ENCODE assay signal across 15 cellular contexts in the genomic region with DNA sequence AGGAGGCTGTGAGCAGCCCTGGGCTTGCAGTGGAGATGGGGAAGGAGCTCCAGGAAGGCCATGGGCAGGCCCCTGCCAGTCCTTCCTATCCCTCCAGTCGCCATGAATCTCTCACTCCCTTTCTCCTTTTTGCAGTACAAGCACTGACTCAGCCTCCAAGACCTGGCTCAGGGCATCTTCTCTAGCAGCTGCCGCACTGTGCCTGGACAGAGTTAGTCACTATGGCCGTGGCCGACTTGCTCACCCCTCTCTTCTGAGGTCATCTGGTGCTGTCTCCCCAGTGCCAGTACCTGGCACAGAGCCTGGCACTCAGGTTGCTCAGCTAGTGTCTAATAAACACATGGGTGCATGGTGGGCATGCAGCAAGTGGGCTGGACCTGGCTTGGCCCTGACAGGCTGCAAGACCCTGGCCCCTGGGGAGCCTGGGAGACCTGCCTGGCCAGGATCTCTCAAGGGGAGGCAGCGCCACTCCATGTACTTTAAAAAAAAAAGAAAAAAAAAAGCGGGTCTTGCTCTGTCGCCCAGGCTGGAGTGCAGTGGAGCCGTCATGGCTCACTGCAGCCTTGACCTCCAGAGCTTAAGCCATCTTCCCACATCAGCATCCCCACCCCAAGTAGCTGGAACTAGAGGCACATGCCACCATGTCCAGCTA. TPM values are rescaled to one million over a fixed set of nuclear protein-coding genes. Genes with fewer than 3 reads are reported as not detected.
DNase-seq lines count a peak whose midpoint lies in the region; ATAC-seq and TF ChIP-seq lines count a peak whose summit lies in the region.
"Had no signal": no experiment of that assay in that cellular context is flagged by ENCODE, and none has a peak within 500 bp of the region (broad histone marks: within the 10 kb centered on the region; RNA-seq: fewer than 3 reads in every experiment).

No MANE protein-coding gene starts in this region.

- H3K27ac ChIP-seq in CD4-positive, CD25-positive, alpha-beta regulatory T cell (ENCODE audit: insufficient read depth, low read length, poor library complexity, severe bottlenecking), result no peak overlapping the region
- H3K27ac ChIP-seq: C4-2B, WERI-Rb-1 had no signal

- peaks cover 15% of the 10 kb centered on the region for H3K4me1 ChIP-seq in CD4-positive, CD25-positive, alpha-beta regulatory T cell (ENCODE audit: control insufficient read depth, insufficient read depth, low read length, poor library complexity, severe bottlenecking)

- no peak overlapping the region for H3K4me3 ChIP-seq in CD4-positive, CD25-positive, alpha-beta regulatory T cell (ENCODE audit: low read depth, low read length)
- H3K4me3 ChIP-seq: mucosa of descending colon had no signal

- peak overlapping the region in 2 of 3 donors; percentile 64 to 72 for H3K27ac Mint-ChIP-seq in CD4-positive, CD25-positive, alpha-beta regulatory T cell
- H3K27ac Mint-ChIP-seq in brain, result peak overlapping the region in 4 of 5 experiments; percentile 14 to 77 (median 40)

- no peak for DNase-seq in CD4-positive, CD25-positive, alpha-beta regulatory T cell
- DNase-seq in HT1080 (ENCODE audit: low read depth) (peak; percentile 31), omental fat pad (ENCODE audit: low spot score) (no peak), cerebellum (ENCODE audit: low spot score) (no peak), NCI-H1092 treated with DMSO at 0.1 percent for 48 hours (lab: John Stamatoyannopoulos, UW) (no peak)
- DNase-seq: activated CD8-positive, alpha-beta memory T cell treated with anti-CD3 and anti-CD28 coated beads, Interleukin-2, amount 50 U/mL, for 48 hours; GDM1; mucosa of descending colon; NCI-H2171; stimulated activated CD4-positive, alpha-beta T cell treated with anti-CD3 and anti-CD28 coated beads, Interleukin-2, amount 100 ng/mL, for 48 hours; WERI-Rb-1 had no signal

- no peaks in the 10 kb centered on the region for H3K36me3 ChIP-seq in CD4-positive, CD25-positive, alpha-beta regulatory T cell (ENCODE audit: control insufficient read depth, insufficient read depth, low read length)
- H3K36me3 ChIP-seq: WERI-Rb-1 had no signal

- no peak overlapping the region for H3K4me3 Mint-ChIP-seq in CD4-positive, CD25-positive, alpha-beta regulatory T cell
- H3K4me3 Mint-ChIP-seq in brain, result peak overlapping the region in 1 of 5 experiments; percentile 2

- no peak for ATAC-seq in CD4-positive, CD25-positive, alpha-beta regulatory T cell (ENCODE audit: low read depth in 2 of 2)
- ATAC-seq in omental fat pad (ENCODE audit: low FRiP score) (peak; percentile 34), GM21526 (IDR thresholded peaks at IDR 0.05; ENCODE audit: low FRiP score, unreplicated experiment) (no peak), HG03354 (IDR thresholded peaks at IDR 0.05; ENCODE audit: poor library complexity, severe bottlenecking, unreplicated experiment) (no peak)
- ATAC-seq: mucosa of descending colon had no signal

- peaks cover 0 to 48% (median 14%) of the 10 kb centered on the region in 4 donors for H3K4me1 Mint-ChIP-seq in CD4-positive, CD25-positive, alpha-beta regulatory T cell
- peaks cover 57% of the 10 kb centered on the region for H3K4me1 Mint-ChIP-seq in brain

- no peaks in the 10 kb centered on the region for H3K9me3 Mint-ChIP-seq in CD4-positive, CD25-positive, alpha-beta regulatory T cell
- peaks cover 0 to 5% (median 0%) of the 10 kb centered on the region in 5 experiments for H3K9me3 Mint-ChIP-seq in brain

- TF ChIP-seq CTCF in brain (conservative IDR thresholded peaks at IDR 0.05) (no peak), omental fat pad (IDR thresholded peaks at IDR 0.05) (no peak)

- no peaks in the 10 kb centered on the region for H3K36me3 Mint-ChIP-seq in CD4-positive, CD25-positive, alpha-beta regulatory T cell
- no peaks in the 10 kb centered on the region for H3K36me3 Mint-ChIP-seq in brain

- no peaks in the 10 kb centered on the region for H3K27me3 Mint-ChIP-seq in CD4-positive, CD25-positive, alpha-beta regulatory T cell
- H3K27me3 Mint-ChIP-seq in brain, result peaks cover 3% of the 10 kb centered on the region

- H3K27me3 ChIP-seq in CD4-positive, CD25-positive, alpha-beta regulatory T cell (ENCODE audit: control insufficient read depth, insufficient read depth, low read length), result no peaks in the 10 kb centered on the region

- H3K9me3 ChIP-seq in CD4-positive, CD25-positive, alpha-beta regulatory T cell (ENCODE audit: control insufficient read depth in 2 of 2, low read length in 2 of 2), result no peaks in the 10 kb centered on the region
- H3K9me3 ChIP-seq: mucosa of descending colon had no signal

RNA-seq across cellular contexts. Expression of a gene that starts 29.3 kb away (rescaled TPM):
- 23.3 TPM for total RNA-seq in CD4-positive, CD25-positive, alpha-beta regulatory T cell
- polyA plus RNA-seq in CD4-positive, CD25-positive, alpha-beta regulatory T cell, result 1 to 10 TPM; 1.3 to 3.1 (median 2.2) TPM
- total RNA-seq in HT1080 (2014; rRNA removed; shearing (Covaris generic)), result 11.2 and 15.4 TPM in 2 replicates
- 13.6 and 14.0 TPM in 2 replicates for polyA plus RNA-seq in HT1080 (2015; cell fraction: cytosol; rRNA removed)
- polyA plus RNA-seq in HT1080 (2015; cell fraction: nucleus; rRNA removed), result 34.9 and 36.1 TPM in 2 replicates
- polyA plus RNA-seq in brain (ENCODE audit: insufficient read depth, low read depth, low replicate concordance), result 32.9 TPM
- total RNA-seq in omental fat pad (10 to 100 TPM; 19.7 to 40.4 (median 26.9) TPM), cerebellum (51.0 TPM)

RNA-seq across cellular contexts. Expression of a gene that starts 41.4 kb away (rescaled TPM):
- total RNA-seq in CD4-positive, CD25-positive, alpha-beta regulatory T cell, result 31.9 TPM
- 10 to 100 TPM; 30.2 to 44.4 (median 37.6) TPM for polyA plus RNA-seq in CD4-positive, CD25-positive, alpha-beta regulatory T cell
- total RNA-seq in HT1080 (2014; rRNA removed; shearing (Covaris generic)), result 9.3 and 9.5 TPM in 2 replicates
- polyA plus RNA-seq in HT1080 (2015; cell fraction: cytosol; rRNA removed), result 7.0 and 7.9 TPM in 2 replicates
- polyA plus RNA-seq in HT1080 (2015; cell fraction: nucleus; rRNA removed), result 2.6 and 4.1 TPM in 2 replicates
- polyA plus RNA-seq in brain (ENCODE audit: insufficient read depth, low read depth, low replicate concordance), result 20.7 TPM
- 10 to 100 TPM in 2 of 4 donors, 1 to 10 TPM in 2; 6.6 to 15.3 (median 10.3) TPM for total RNA-seq in omental fat pad
- total RNA-seq in cerebellum, result 13.2 TPM

RNA-seq across cellular contexts. Expression of a gene that starts 55.4 kb away (rescaled TPM):
- total RNA-seq in CD4-positive, CD25-positive, alpha-beta regulatory T cell, result 16.4 TPM
- 1 to 10 TPM in 1 of 4 donors, under 1 TPM in 3; 0.68 to 1.1 (median 0.90) TPM for polyA plus RNA-seq in CD4-positive, CD25-positive, alpha-beta regulatory T cell
- total RNA-seq in HT1080 (2014; rRNA removed; shearing (Covaris generic)), result 0.26 and 0.27 TPM in 2 replicates
- polyA plus RNA-seq in HT1080 (2015; cell fraction: cytosol; rRNA removed), result 0.40 and 0.53 TPM in 2 replicates
- 2.5 and 2.6 TPM in 2 replicates for polyA plus RNA-seq in HT1080 (2015; cell fraction: nucleus; rRNA removed)
- polyA plus RNA-seq in brain (ENCODE audit: insufficient read depth, low read depth, low replicate concordance), result 0.73 TPM
- total RNA-seq in omental fat pad (1 to 10 TPM; 1.4 to 4.4 (median 1.8) TPM), cerebellum (8.0 TPM)
